ENCODE assay signal across 8 cellular contexts in genomic region chr2:231554748-231555545, GRCh38. TPM values are rescaled to one million over a fixed set of nuclear protein-coding genes. Genes with fewer than 3 reads are reported as not detected.
A peak's percentile ranks its signal among the peaks of the same experiment; 100 is the strongest.
DNase-seq lines count a peak whose midpoint lies in the region; ATAC-seq, FAIRE-seq and TF ChIP-seq lines count a peak whose summit lies in the region.

No MANE protein-coding gene starts in this region.

- peaks cover 5% of the 10 kb centered on the region for H3K36me3 Mint-ChIP-seq in CD8-positive, alpha-beta T cell
- H3K36me3 Mint-ChIP-seq in osteocyte (ENCODE audit: unreplicated experiment): peaks cover 3% of the 10 kb centered on the region

- DNase-seq in CD8-positive, alpha-beta T cell: no peak
- DNase-seq in NOMO-1 treated with DMSO at 0.1 percent for 48 hours (lab: John Stamatoyannopoulos, UW; ENCODE audit: unreplicated experiment) (peak; percentile 54), fibroblast of mammary gland (ENCODE audit: low read depth) (peak; percentile 75), osteocyte (ENCODE audit: extremely low spot score, unreplicated experiment) (no peak), HTR-8/SVneo (ENCODE audit: insufficient read length, low spot score) (no peak)
- DNase-seq in activated CD4-positive, CD25-positive, alpha-beta regulatory T cell (lab: John Stamatoyannopoulos, UW): no peak

- peaks cover 3% of the 10 kb centered on the region for H3K9me3 ChIP-seq in CD8-positive, alpha-beta T cell (ENCODE audit: low read length)

- H3K27ac Mint-ChIP-seq in CD8-positive, alpha-beta T cell: peak overlapping the region; percentile 87
- H3K27ac Mint-ChIP-seq in osteocyte (ENCODE audit: unreplicated experiment): peak overlapping the region; percentile 76

- peaks cover 20% of the 10 kb centered on the region for H3K4me1 ChIP-seq in CD8-positive, alpha-beta T cell (ENCODE audit: insufficient read depth, low read length)

- intact Hi-C loops in CD8-positive, alpha-beta T cell (cut with DNase I, micrococcal nuclease): loop anchor here in 1 of 2 experiments (5.0 kb wide), 1 partner anchor 328 kb away; no protein-coding TSS in a partner anchor

- H3K9me3 Mint-ChIP-seq in CD8-positive, alpha-beta T cell: peaks cover 11% of the 10 kb centered on the region
- peaks cover 13% of the 10 kb centered on the region for H3K9me3 Mint-ChIP-seq in osteocyte (ENCODE audit: unreplicated experiment)

- POLR2A ChIA-PET in CD8-positive, alpha-beta T cell (lab: Charles Lee): interaction anchor here (1.3 kb wide), 1 partner anchor 10 kb away, joined by 3 read pairs; no protein-coding TSS in a partner anchor

- ATAC-seq in CD8-positive, alpha-beta T cell: no peak
- ATAC-seq in HG02588 (IDR thresholded peaks at IDR 0.05; ENCODE audit: unreplicated experiment) (no peak), GM21825 (IDR thresholded peaks at IDR 0.05; ENCODE audit: unreplicated experiment) (no peak)

- no peak for TF ChIP-seq CTCF in CD8-positive, alpha-beta T cell (IDR thresholded peaks at IDR 0.05)
- TF ChIP-seq CTCF in fibroblast of mammary gland (conservative IDR thresholded peaks at IDR 0.05; ENCODE audit: control insufficient read depth, insufficient read depth, low read depth, low read length) (no peak), osteocyte (IDR thresholded peaks at IDR 0.05) (no peak)

- no peak for FAIRE-seq in HTR-8/SVneo (lab: Jason Lieb, UNC)

- peaks cover 25% of the 10 kb centered on the region for H3K4me1 Mint-ChIP-seq in CD8-positive, alpha-beta T cell (ENCODE audit: low read depth)
- peaks cover 9% of the 10 kb centered on the region for H3K4me1 Mint-ChIP-seq in osteocyte (ENCODE audit: unreplicated experiment)

- H3K4me3 Mint-ChIP-seq in CD8-positive, alpha-beta T cell: peak overlapping the region; percentile 74
- peak overlapping the region; percentile 35 for H3K4me3 Mint-ChIP-seq in osteocyte (ENCODE audit: unreplicated experiment)

- CTCF ChIA-PET in CD8-positive, alpha-beta T cell (lab: Charles Lee): interaction anchor here (0.9 to 6.4 kb wide), 3 partner anchors 17 to 73 kb away, joined by 3 to 60 read pairs (median 10); no protein-coding TSS in a partner anchor

- no peaks in the 10 kb centered on the region for H3K27me3 ChIP-seq in CD8-positive, alpha-beta T cell (ENCODE audit: insufficient read depth, low read length)

- no peaks in the 10 kb centered on the region for H3K36me3 ChIP-seq in CD8-positive, alpha-beta T cell (ENCODE audit: insufficient read depth, low read length)

- H3K27me3 Mint-ChIP-seq in CD8-positive, alpha-beta T cell (ENCODE audit: low read depth): no peaks in the 10 kb centered on the region
- peaks cover 3% of the 10 kb centered on the region for H3K27me3 Mint-ChIP-seq in osteocyte (ENCODE audit: unreplicated experiment)

- H3K27ac ChIP-seq in CD8-positive, alpha-beta T cell (ENCODE audit: low read depth, low read length): peak overlapping the region; percentile 33

- no peak overlapping the region for H3K4me3 ChIP-seq in CD8-positive, alpha-beta T cell (ENCODE audit: low read depth, low read length)
- H3K4me3 ChIP-seq in fibroblast of mammary gland (ENCODE audit: control insufficient read depth, low read depth, low read length): no peak overlapping the region

RNA-seq across cellular contexts. Expression of gene NMUR1, which starts 24.7 kb away (rescaled TPM):
- under 1 TPM; 0.27 to 0.50 TPM for total RNA-seq in CD8-positive, alpha-beta T cell
- not detected in 2 replicates for total RNA-seq in osteocyte

RNA-seq across cellular contexts. Expression of gene TEX44, which starts 37.7 kb away (rescaled TPM):
- not detected for total RNA-seq in CD8-positive, alpha-beta T cell
- total RNA-seq in osteocyte: not detected in 2 replicates

Comparison
In these comparisons a context has a peak if more than half of its experiments do, and no peak if none do; other contexts are left out.
1. DNase-seq: peak in NOMO-1 treated with DMSO at 0.1 percent for 48 hours (single experiment) and fibroblast of mammary gland (single experiment); none in CD8-positive, alpha-beta T cell (0 of 7), osteocyte (single experiment), HTR-8/SVneo (single experiment) and activated CD4-positive, CD25-positive, alpha-beta regulatory T cell (0 of 4).